In genomic region chr1:208170252-208170651, GRCh38 we compare ENCODE assay signal across 11 cellular contexts.
DNase-seq lines count a peak whose midpoint lies in the region; ATAC-seq and TF ChIP-seq lines count a peak whose summit lies in the region.
"Had no signal": no experiment of that assay in that cellular context is flagged by ENCODE, and none has a peak within 500 bp of the region (broad histone marks: within the 10 kb centered on the region; RNA-seq: fewer than 3 reads in every experiment).

No MANE protein-coding gene starts in this region.

- no peak overlapping the region for H3K27ac ChIP-seq in SJCRH30
- H3K27ac ChIP-seq in CD8-positive, alpha-beta T cell (ENCODE audit: low read depth, low read length) = no peak overlapping the region
- no peak overlapping the region for H3K27ac ChIP-seq in suprapubic skin
- H3K27ac ChIP-seq: SK-N-MC had no signal

- H3K9me3 Mint-ChIP-seq in CD8-positive, alpha-beta T cell = no peaks in the 10 kb centered on the region

- POLR2A ChIA-PET in CD8-positive, alpha-beta T cell (lab: Charles Lee) = no interaction called here

- H3K27ac Mint-ChIP-seq in CD8-positive, alpha-beta T cell = no peak overlapping the region

- no peak overlapping the region for H3K4me3 Mint-ChIP-seq in CD8-positive, alpha-beta T cell

- no peaks in the 10 kb centered on the region for H3K4me1 Mint-ChIP-seq in CD8-positive, alpha-beta T cell (ENCODE audit: low read depth)

- H3K27me3 ChIP-seq in SJCRH30 (no peaks in the 10 kb centered on the region), suprapubic skin (no peaks in the 10 kb centered on the region)
- H3K27me3 ChIP-seq in CD8-positive, alpha-beta T cell (ENCODE audit: insufficient read depth, low read length) = no peaks in the 10 kb centered on the region

- CTCF ChIA-PET in CD8-positive, alpha-beta T cell (lab: Charles Lee) = no interaction called here

- no peaks in the 10 kb centered on the region for H3K36me3 Mint-ChIP-seq in CD8-positive, alpha-beta T cell

- no peak for TF ChIP-seq CTCF in CD8-positive, alpha-beta T cell (IDR thresholded peaks at IDR 0.05)
- TF ChIP-seq CTCF in suprapubic skin (IDR thresholded peaks at IDR 0.05) = no peak

- no peak for TF ChIP-seq POLR2A in suprapubic skin (IDR thresholded peaks at IDR 0.05)

- H3K9me3 ChIP-seq in SJCRH30 (replicated peaks) = no peaks in the 10 kb centered on the region
- H3K9me3 ChIP-seq in CD8-positive, alpha-beta T cell (ENCODE audit: low read length) = no peaks in the 10 kb centered on the region
- no peaks in the 10 kb centered on the region for H3K9me3 ChIP-seq in suprapubic skin

- DNase-seq in COLO829 (ENCODE audit: low spot score) = peak; percentile 35
- peak; percentile 29 for DNase-seq in LHCN-M2 (ENCODE audit: low read depth)
- DNase-seq in SJCRH30 = peak; percentile 80
- DNase-seq in medulla oblongata (ENCODE audit: extremely low spot score) = peak; percentile 45
- no peak for DNase-seq in CD8-positive, alpha-beta T cell
- DNase-seq in ecto neural progenitor cell (ENCODE audit: low spot score) = no peak
- DNase-seq in T-helper 1 cell = no peak
- DNase-seq in suprapubic skin (ENCODE audit: low spot score in 2 of 2) = no peak
- DNase-seq: activated CD8-positive, alpha-beta memory T cell treated with anti-CD3 and anti-CD28 coated beads for 24 hours; amniotic stem cell had no signal

- peaks cover 35% of the 10 kb centered on the region for H3K4me1 ChIP-seq in SJCRH30
- no peaks in the 10 kb centered on the region for H3K4me1 ChIP-seq in CD8-positive, alpha-beta T cell (ENCODE audit: insufficient read depth, low read length)
- peaks cover 28% of the 10 kb centered on the region for H3K4me1 ChIP-seq in suprapubic skin

- intact Hi-C loops in CD8-positive, alpha-beta T cell (cut with DNase I, micrococcal nuclease) = no loop called here

- no peak for ATAC-seq in CD8-positive, alpha-beta T cell

- no peaks in the 10 kb centered on the region for H3K27me3 Mint-ChIP-seq in CD8-positive, alpha-beta T cell (ENCODE audit: low read depth)

- H3K4me3 ChIP-seq in SJCRH30 = no peak overlapping the region
- H3K4me3 ChIP-seq in CD8-positive, alpha-beta T cell (ENCODE audit: low read depth, low read length) = no peak overlapping the region
- H3K4me3 ChIP-seq in suprapubic skin = no peak overlapping the region
- H3K4me3 ChIP-seq: SK-N-MC had no signal

- no peak for TF ChIP-seq EP300 in suprapubic skin (IDR thresholded peaks at IDR 0.05)

- H3K36me3 ChIP-seq in SJCRH30 (peaks cover 10% of the 10 kb centered on the region; the same call in 1 of the 2 replicates), suprapubic skin (no peaks in the 10 kb centered on the region)
- H3K36me3 ChIP-seq in CD8-positive, alpha-beta T cell (ENCODE audit: insufficient read depth, low read length) = no peaks in the 10 kb centered on the region

- 37% methylated on average over 4 of the region's 4 CpGs for WGBS in suprapubic skin

Comparison
In these comparisons a context has a peak if more than half of its experiments do, and no peak if none do; other contexts are left out.
1. DNase-seq: peak in COLO829 (single experiment), LHCN-M2 (single experiment), SJCRH30 (2 of 2) and medulla oblongata (single experiment); none in CD8-positive, alpha-beta T cell (0 of 7), ecto neural progenitor cell (single experiment), T-helper 1 cell (0 of 5) and suprapubic skin (0 of 2).